Comparison of ENCODE assay signal across 8 cellular contexts in the genomic region with DNA sequence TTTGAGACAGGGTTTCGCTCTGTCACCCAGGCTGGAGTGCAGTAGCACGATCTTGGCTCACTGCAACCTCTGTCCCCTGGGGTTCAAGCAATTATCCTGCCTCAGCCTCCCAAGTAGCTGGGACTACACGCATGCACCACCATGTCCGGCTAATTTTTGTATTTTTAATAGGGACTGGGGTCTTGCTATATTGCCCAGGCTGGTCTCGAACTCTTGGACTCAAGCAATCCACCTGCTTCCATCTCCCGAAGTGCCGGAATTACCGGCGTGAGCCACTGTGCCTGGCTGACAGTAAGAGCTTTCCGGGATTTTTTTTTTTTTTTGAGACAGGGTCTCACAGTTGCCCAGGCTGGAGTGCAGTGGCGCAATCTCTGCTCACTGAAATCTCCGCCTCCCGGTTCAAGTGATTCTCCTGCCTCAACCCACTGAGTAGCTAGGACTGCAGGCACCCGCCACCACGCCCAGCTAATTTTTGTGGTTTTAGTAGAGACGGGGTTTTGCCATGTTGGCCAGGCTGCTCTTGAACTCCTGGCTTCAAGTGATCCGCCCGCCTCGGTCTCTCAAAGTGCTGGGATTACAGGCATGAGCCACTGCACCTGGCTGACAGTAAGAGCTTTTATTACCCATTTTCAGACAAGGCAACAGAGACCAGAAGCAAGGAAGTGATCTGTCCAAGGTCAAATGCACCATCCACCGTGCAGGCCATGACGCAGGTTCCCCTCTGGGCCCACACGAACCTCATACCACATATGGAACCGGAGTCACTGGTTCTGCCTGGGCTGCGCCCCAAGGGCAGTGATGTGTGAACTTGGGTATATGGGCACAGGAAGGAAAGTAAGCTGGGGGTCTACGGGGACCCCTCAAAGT. TPM values are rescaled to one million over a fixed set of nuclear protein-coding genes. Genes with fewer than 3 reads are reported as not detected.
DNase-seq lines count a peak whose midpoint lies in the region; ATAC-seq and TF ChIP-seq lines count a peak whose summit lies in the region.

No MANE protein-coding gene starts in this region.

- no peaks in the 10 kb centered on the region for H3K9me3 ChIP-seq in SK-N-MC (ENCODE audit: low read depth, low read length)

- peak overlapping the region; percentile 24 for H3K4me3 Mint-ChIP-seq in endothelial cell (ENCODE audit: unreplicated experiment)
- H3K4me3 Mint-ChIP-seq in stimulated activated naive CD8-positive, alpha-beta T cell treated with anti-CD3 and anti-CD28 coated beads, Interleukin-15, amount 100 ng/mL, for 72 hours: peak overlapping the region; percentile 53 to 79

- H3K9ac ChIP-seq in SK-N-MC (ENCODE audit: insufficient read length): no peak overlapping the region

- peaks cover 16% of the 10 kb centered on the region for H3K27me3 Mint-ChIP-seq in endothelial cell (ENCODE audit: unreplicated experiment)
- H3K27me3 Mint-ChIP-seq in stimulated activated naive CD8-positive, alpha-beta T cell treated with anti-CD3 and anti-CD28 coated beads, Interleukin-15, amount 100 ng/mL, for 72 hours: no peaks in the 10 kb centered on the region

- peak overlapping the region; percentile 13 for H3K27ac Mint-ChIP-seq in endothelial cell (ENCODE audit: unreplicated experiment)
- H3K27ac Mint-ChIP-seq in stimulated activated naive CD8-positive, alpha-beta T cell treated with anti-CD3 and anti-CD28 coated beads, Interleukin-15, amount 100 ng/mL, for 72 hours: peak overlapping the region; percentile 94 to 99

- no peak overlapping the region for H3K4me3 ChIP-seq in SK-N-MC

- no peak for ATAC-seq in stimulated activated naive CD8-positive, alpha-beta T cell treated with anti-CD3 and anti-CD28 coated beads, Interleukin-15, amount 100 ng/mL, for 72 hours
- ATAC-seq in HG02588 (IDR thresholded peaks at IDR 0.05; ENCODE audit: unreplicated experiment): no peak

- H3K27ac ChIP-seq in SK-N-MC: peak overlapping the region; percentile 78

- H3K4me1 Mint-ChIP-seq in endothelial cell (ENCODE audit: unreplicated experiment): peaks cover 18% of the 10 kb centered on the region
- peaks cover 93% of the 10 kb centered on the region for H3K4me1 Mint-ChIP-seq in stimulated activated naive CD8-positive, alpha-beta T cell treated with anti-CD3 and anti-CD28 coated beads, Interleukin-15, amount 100 ng/mL, for 72 hours

- no peaks in the 10 kb centered on the region for H3K36me3 ChIP-seq in SK-N-MC (ENCODE audit: insufficient read depth, low read length)

- TF ChIP-seq CTCF in endothelial cell (IDR thresholded peaks at IDR 0.05; ENCODE audit: unreplicated experiment) (no peak), GM20000 (IDR thresholded peaks at IDR 0.05; ENCODE audit: extremely low read depth, missing control alignments) (no peak)

- H3K9me3 Mint-ChIP-seq in endothelial cell (ENCODE audit: unreplicated experiment): no peaks in the 10 kb centered on the region
- no peaks in the 10 kb centered on the region for H3K9me3 Mint-ChIP-seq in stimulated activated naive CD8-positive, alpha-beta T cell treated with anti-CD3 and anti-CD28 coated beads, Interleukin-15, amount 100 ng/mL, for 72 hours

- H3K36me3 Mint-ChIP-seq in endothelial cell (ENCODE audit: low read depth, unreplicated experiment): peaks cover 6% of the 10 kb centered on the region

- peak; percentile 52 for DNase-seq in activated T-cell treated with anti-CD3 and anti-CD28 coated beads, Interleukin-2, amount 50 U/mL, for 1 hour
- DNase-seq in activated T-cell treated with anti-CD3 and anti-CD28 coated beads for 4 hours (no peak), SK-N-MC (ENCODE audit: low read depth, low spot score) (no peak), endothelial cell (ENCODE audit: low spot score) (no peak), foreskin melanocyte (no peak), GM20000 (ENCODE audit: low spot score) (no peak)
- no peak for DNase-seq in stimulated activated naive CD8-positive, alpha-beta T cell treated with anti-CD3 and anti-CD28 coated beads, Interleukin-15, amount 100 ng/mL, for 72 hours

RNA-seq across cellular contexts. Expression of a gene that starts 21.0 kb away (rescaled TPM):
- total RNA-seq in endothelial cell (ENCODE audit: unreplicated experiment): 16.2 TPM

RNA-seq across cellular contexts. Expression of a gene that starts 32.8 kb away (rescaled TPM):
- 53.0 TPM for total RNA-seq in endothelial cell (ENCODE audit: unreplicated experiment)

RNA-seq across cellular contexts. Expression of a gene that starts 42.8 kb away (rescaled TPM):
- not detected for total RNA-seq in endothelial cell (ENCODE audit: unreplicated experiment)

RNA-seq across cellular contexts. Expression of a gene that starts 46.5 kb away (rescaled TPM):
- total RNA-seq in endothelial cell (ENCODE audit: unreplicated experiment): 6.3 TPM

RNA-seq across cellular contexts. Expression of a gene that starts 46.9 kb away (rescaled TPM):
- total RNA-seq in endothelial cell (ENCODE audit: unreplicated experiment): not detected
